In genomic region chr11:125496465-125496817, GRCh38 we compare ENCODE assay signal across 9 cellular contexts. TPM values are rescaled to one million over a fixed set of nuclear protein-coding genes. Genes with fewer than 3 reads are reported as not detected.
DNase-seq lines count a peak whose midpoint lies in the region; ATAC-seq, FAIRE-seq and TF ChIP-seq lines count a peak whose summit lies in the region.
"Had no signal": no experiment of that assay in that cellular context is flagged by ENCODE, and none has a peak within 500 bp of the region (broad histone marks: within the 10 kb centered on the region; RNA-seq: fewer than 3 reads in every experiment).

No MANE protein-coding gene starts in this region.

- H3K4me3 ChIP-seq in bronchial epithelial cell (ENCODE audit: low read depth, low read length) = peak overlapping the region; percentile 73
- peak overlapping the region; percentile 37 for H3K4me3 ChIP-seq in thymus (ENCODE audit: low read length)

- no peaks in the 10 kb centered on the region for H3K9me3 Mint-ChIP-seq in activated CD4-positive, alpha-beta T cell treated with anti-CD3 and anti-CD28 coated beads for 36 hours (ENCODE audit: low read depth)
- no peaks in the 10 kb centered on the region for H3K9me3 Mint-ChIP-seq in memory B cell

- no peaks in the 10 kb centered on the region for H3K4me1 ChIP-seq in thymus (ENCODE audit: control insufficient read depth, insufficient read depth, low read length)

- no peak for DNase-seq in activated CD4-positive, alpha-beta T cell treated with anti-CD3 and anti-CD28 coated beads for 36 hours
- no peak for DNase-seq in activated CD4-positive, alpha-beta T cell treated with anti-CD3 and anti-CD28 coated beads, Interleukin-2, amount 50 U/mL, for 1 hour
- DNase-seq in bronchial epithelial cell (ENCODE audit: low read depth) = no peak
- DNase-seq in memory B cell (ENCODE audit: low spot score in 2 of 2) = no peak
- DNase-seq in middle frontal gyrus (ENCODE audit: extremely low spot score, low spot score) = no peak
- DNase-seq in stimulated activated CD4-positive, alpha-beta T cell treated with anti-CD3 and anti-CD28 coated beads, Interleukin-1b, Interleukin-23, amount 100 ng/mL, for 48 hours = no peak
- DNase-seq in HCEC 1CT = no peak

- peaks cover 21% of the 10 kb centered on the region for H3K4me1 Mint-ChIP-seq in activated CD4-positive, alpha-beta T cell treated with anti-CD3 and anti-CD28 coated beads for 36 hours
- H3K4me1 Mint-ChIP-seq in memory B cell = peaks cover 23% of the 10 kb centered on the region

- CTCF ChIA-PET in activated CD4-positive, alpha-beta T cell treated with anti-CD3 and anti-CD28 coated beads for 36 hours (lab: Charles Lee) = no interaction called here

- no peak for TF ChIP-seq CTCF in bronchial epithelial cell (IDR thresholded peaks at IDR 0.05; ENCODE audit: insufficient read depth, low read length, severe bottlenecking)

- H3K9me3 ChIP-seq in thymus (ENCODE audit: control insufficient read depth) = no peaks in the 10 kb centered on the region

- H3K4me3 Mint-ChIP-seq in activated CD4-positive, alpha-beta T cell treated with anti-CD3 and anti-CD28 coated beads for 36 hours = peak overlapping the region; percentile 72
- H3K4me3 Mint-ChIP-seq in memory B cell = peak overlapping the region; percentile 83

- no peak overlapping the region for H3K27ac Mint-ChIP-seq in activated CD4-positive, alpha-beta T cell treated with anti-CD3 and anti-CD28 coated beads for 36 hours
- H3K27ac Mint-ChIP-seq in memory B cell = peak overlapping the region; percentile 49

- no peak overlapping the region for H3K27ac ChIP-seq in thymus (ENCODE audit: low read depth)

- WGBS in thymus = 71% methylated on average over 12 of the region's 12 CpGs

- H3K27me3 ChIP-seq in bronchial epithelial cell (ENCODE audit: control insufficient read depth, insufficient read depth, low read length) = no peaks in the 10 kb centered on the region
- peaks cover 33% of the 10 kb centered on the region for H3K27me3 ChIP-seq in thymus (ENCODE audit: control insufficient read depth, insufficient read depth)

- H3K36me3 ChIP-seq in bronchial epithelial cell (ENCODE audit: control insufficient read depth, insufficient read depth, low read length) (no peaks in the 10 kb centered on the region), thymus (ENCODE audit: control insufficient read depth, insufficient read depth) (no peaks in the 10 kb centered on the region)

- no peak for ATAC-seq in activated CD4-positive, alpha-beta T cell treated with anti-CD3 and anti-CD28 coated beads for 36 hours
- ATAC-seq in memory B cell (ENCODE audit: low read depth) = no peak

- POLR2A ChIA-PET in activated CD4-positive, alpha-beta T cell treated with anti-CD3 and anti-CD28 coated beads for 36 hours (lab: Charles Lee) = interaction anchor here (0.5 kb wide), 1 partner anchor 50 kb away, joined by 3 read pairs; no protein-coding TSS in a partner anchor

- H3K27me3 Mint-ChIP-seq in activated CD4-positive, alpha-beta T cell treated with anti-CD3 and anti-CD28 coated beads for 36 hours = peaks cover 32% of the 10 kb centered on the region
- H3K27me3 Mint-ChIP-seq in memory B cell = peaks cover 24% of the 10 kb centered on the region

- H3K36me3 Mint-ChIP-seq in activated CD4-positive, alpha-beta T cell treated with anti-CD3 and anti-CD28 coated beads for 36 hours (ENCODE audit: low read depth) = no peaks in the 10 kb centered on the region
- H3K36me3 Mint-ChIP-seq in memory B cell = no peaks in the 10 kb centered on the region

- intact Hi-C loops in activated CD4-positive, alpha-beta T cell treated with anti-CD3 and anti-CD28 coated beads for 36 hours (cut with DNase I, micrococcal nuclease) = loop anchor here in 1 of 2 experiments (1.0 kb wide), 1 partner anchor 129 kb away; the partner anchor contains the start of gene CHEK1

- FAIRE-seq in bronchial epithelial cell (lab: Jason Lieb, UNC) = no peak
- FAIRE-seq: A204.1 had no signal

RNA-seq across cellular contexts. Expression of gene FEZ1, which starts 0.4 kb away (rescaled TPM):
- total RNA-seq in activated CD4-positive, alpha-beta T cell treated with anti-CD3 and anti-CD28 coated beads for 36 hours = 1 to 10 TPM; 1.4 to 1.5 TPM
- 111 and 112 TPM in 2 replicates for total RNA-seq in bronchial epithelial cell
- 6.6 TPM for polyA plus RNA-seq in thymus

Comparison
In these comparisons a context has a peak if more than half of its experiments do, and no peak if none do; other contexts are left out.
1. RNA of gene FEZ1, which starts 0.4 kb away (total RNA-seq): 111 to 112 TPM in bronchial epithelial cell; 1.4 to 1.5 TPM in activated CD4-positive, alpha-beta T cell treated with anti-CD3 and anti-CD28 coated beads for 36 hours; every median in the first group is over 10 times any median in the second.